1 cellular context compared by ENCODE assay signal in the genomic region with DNA sequence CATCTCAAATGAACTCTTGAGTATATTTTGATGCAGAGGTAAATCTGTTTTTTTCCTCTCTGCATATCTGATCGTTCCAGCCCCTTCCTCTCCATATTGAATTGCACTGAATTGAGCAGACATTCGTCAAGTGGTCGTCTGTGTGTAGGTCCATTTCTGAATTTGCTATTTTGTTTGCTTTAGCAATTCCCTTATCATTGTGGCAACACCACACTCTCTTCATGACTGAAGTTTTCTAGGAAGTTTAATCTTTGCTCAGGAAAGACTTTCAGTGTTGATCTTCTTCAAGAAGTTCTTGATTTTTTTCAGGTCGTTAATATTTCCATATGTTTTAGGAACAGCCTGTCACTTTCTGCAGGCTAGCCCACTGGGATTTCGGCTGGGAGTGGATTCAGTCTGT.
TF ChIP-seq lines count a peak whose summit lies in the region.

No MANE protein-coding gene starts in this region.

TF ChIP-seq in HepG2, 621 proteins besides CTCF, POLR2A, EP300 and RAD21 (continued from another document):
- no peak for TF ChIP-seq SOX13 (IDR thresholded peaks at IDR 0.05)
- peak in 1 of 2 experiments; percentile 22; a peak in 1 of 4 replicates for TF ChIP-seq SOX13 (CRISPR knock-in tag; conservative IDR thresholded peaks at IDR 0.05 in 1 of 2, IDR thresholded peaks at IDR 0.05 in 1 of 2)
- no peak for TF ChIP-seq NR2F1 (CRISPR knock-in tag; IDR thresholded peaks at IDR 0.05)
- no peak for TF ChIP-seq ZNF451 (CRISPR knock-in tag; IDR thresholded peaks at IDR 0.05)
- no peak for TF ChIP-seq ZNF777 (CRISPR knock-in tag; IDR thresholded peaks at IDR 0.05)
- no peak for TF ChIP-seq PAWR (CRISPR knock-in tag; IDR thresholded peaks at IDR 0.05; ENCODE audit: borderline replicate concordance)
- TF ChIP-seq MED13 (CRISPR knock-in tag; IDR thresholded peaks at IDR 0.05) = no peak
- no peak for TF ChIP-seq HNRNPLL (IDR thresholded peaks at IDR 0.05; ENCODE audit: low read depth, low read length, poor library complexity, severe bottlenecking)
- 0 out of 2 replicates have a peak, but pooled peaks have one; percentile 15 for TF ChIP-seq PAXIP1 (CRISPR knock-in tag; conservative IDR thresholded peaks at IDR 0.05)
- TF ChIP-seq CBX5 (CRISPR knock-in tag; IDR thresholded peaks at IDR 0.05; ENCODE audit: borderline replicate concordance) = no peak
- TF ChIP-seq, protein P1, sequence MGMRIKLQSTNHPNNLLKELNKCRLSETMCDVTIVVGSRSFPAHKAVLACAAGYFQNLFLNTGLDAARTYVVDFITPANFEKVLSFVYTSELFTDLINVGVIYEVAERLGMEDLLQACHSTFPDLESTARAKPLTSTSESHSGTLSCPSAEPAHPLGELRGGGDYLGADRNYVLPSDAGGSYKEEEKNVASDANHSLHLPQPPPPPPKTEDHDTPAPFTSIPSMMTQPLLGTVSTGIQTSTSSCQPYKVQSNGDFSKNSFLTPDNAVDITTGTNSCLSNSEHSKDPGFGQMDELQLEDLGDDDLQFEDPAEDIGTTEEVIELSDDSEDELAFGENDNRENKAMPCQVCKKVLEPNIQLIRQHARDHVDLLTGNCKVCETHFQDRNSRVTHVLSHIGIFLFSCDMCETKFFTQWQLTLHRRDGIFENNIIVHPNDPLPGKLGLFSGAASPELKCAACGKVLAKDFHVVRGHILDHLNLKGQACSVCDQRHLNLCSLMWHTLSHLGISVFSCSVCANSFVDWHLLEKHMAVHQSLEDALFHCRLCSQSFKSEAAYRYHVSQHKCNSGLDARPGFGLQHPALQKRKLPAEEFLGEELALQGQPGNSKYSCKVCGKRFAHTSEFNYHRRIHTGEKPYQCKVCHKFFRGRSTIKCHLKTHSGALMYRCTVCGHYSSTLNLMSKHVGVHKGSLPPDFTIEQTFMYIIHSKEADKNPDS (CRISPR knock-in tag; IDR thresholded peaks at IDR 0.05) = no peak
- TF ChIP-seq AHR (CRISPR knock-in tag; IDR thresholded peaks at IDR 0.05) = no peak
- no peak for TF ChIP-seq TARDBP (CRISPR knock-in tag; IDR thresholded peaks at IDR 0.05)
- TF ChIP-seq KLF16 (CRISPR knock-in tag; IDR thresholded peaks at IDR 0.05) = no peak
- no peak for TF ChIP-seq UBTF (CRISPR knock-in tag; IDR thresholded peaks at IDR 0.05)
- TF ChIP-seq ZHX1 (CRISPR knock-in tag; IDR thresholded peaks at IDR 0.05; ENCODE audit: low read depth) = no peak
- TF ChIP-seq TMF1 (CRISPR knock-in tag; IDR thresholded peaks at IDR 0.05; ENCODE audit: low read depth) = no peak
- TF ChIP-seq FOXA3 (CRISPR knock-in tag; IDR thresholded peaks at IDR 0.05) = peak; percentile 27; the same call in 1 of the 2 replicates
- TF ChIP-seq GATAD2A (CRISPR knock-in tag; IDR thresholded peaks at IDR 0.05) = 0 out of 2 replicates have a peak, but pooled peaks have one; percentile 21
- TF ChIP-seq, protein P2, sequence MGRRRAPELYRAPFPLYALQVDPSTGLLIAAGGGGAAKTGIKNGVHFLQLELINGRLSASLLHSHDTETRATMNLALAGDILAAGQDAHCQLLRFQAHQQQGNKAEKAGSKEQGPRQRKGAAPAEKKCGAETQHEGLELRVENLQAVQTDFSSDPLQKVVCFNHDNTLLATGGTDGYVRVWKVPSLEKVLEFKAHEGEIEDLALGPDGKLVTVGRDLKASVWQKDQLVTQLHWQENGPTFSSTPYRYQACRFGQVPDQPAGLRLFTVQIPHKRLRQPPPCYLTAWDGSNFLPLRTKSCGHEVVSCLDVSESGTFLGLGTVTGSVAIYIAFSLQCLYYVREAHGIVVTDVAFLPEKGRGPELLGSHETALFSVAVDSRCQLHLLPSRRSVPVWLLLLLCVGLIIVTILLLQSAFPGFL (CRISPR knock-in tag; IDR thresholded peaks at IDR 0.05) = no peak
- TF ChIP-seq BCL6 (CRISPR knock-in tag; IDR thresholded peaks at IDR 0.05) = peak; percentile 97
- no peak for TF ChIP-seq ZFP36 (IDR thresholded peaks at IDR 0.05; ENCODE audit: borderline replicate concordance, low read depth, low read length, partially characterized antibody)
- TF ChIP-seq ZNF766 (CRISPR knock-in tag; IDR thresholded peaks at IDR 0.05; ENCODE audit: borderline replicate concordance) = no peak
- no peak for TF ChIP-seq ARID4A (CRISPR knock-in tag; IDR thresholded peaks at IDR 0.05; ENCODE audit: borderline replicate concordance)
- no peak for TF ChIP-seq ZNF678 (CRISPR knock-in tag; IDR thresholded peaks at IDR 0.05)
